16 cellular contexts compared by ENCODE assay signal in genomic region chr17:20191066-20191465, GRCh38.
DNase-seq lines count a peak whose midpoint lies in the region; ATAC-seq lines count a peak whose summit lies in the region.
"Had no signal": no experiment of that assay in that cellular context is flagged by ENCODE, and none has a peak within 500 bp of the region (broad histone marks: within the 10 kb centered on the region; RNA-seq: fewer than 3 reads in every experiment).

No MANE protein-coding gene starts in this region.

- no peaks in the 10 kb centered on the region for H3K36me3 Mint-ChIP-seq in T-helper 2 cell treated with Interferon-gamma antibody and Interleukin-4, amounts not matched to agents 5 μg/mL and 100 μg/mL, for 36 hours (ENCODE audit: low read depth)

- H3K4me1 Mint-ChIP-seq in T-helper 2 cell treated with Interferon-gamma antibody and Interleukin-4, amounts not matched to agents 5 μg/mL and 100 μg/mL, for 36 hours (ENCODE audit: low read depth), result no peaks in the 10 kb centered on the region
- H3K4me1 Mint-ChIP-seq: activated CD8-positive, alpha-beta memory T cell treated with anti-CD3 and anti-CD28 coated beads, Interleukin-2, amount 10 ng/mL, durations not matched to agents 7 days and 5 days had no signal

- H3K9me3 Mint-ChIP-seq in T-helper 2 cell treated with Interferon-gamma antibody and Interleukin-4, amounts not matched to agents 5 μg/mL and 100 μg/mL, for 36 hours, result peaks cover 4% of the 10 kb centered on the region

- ATAC-seq in HG03442 (IDR thresholded peaks at IDR 0.05; ENCODE audit: unreplicated experiment), result no peak
- ATAC-seq: activated CD8-positive, alpha-beta memory T cell treated with anti-CD3 and anti-CD28 coated beads, Interleukin-2, amount 10 ng/mL, durations not matched to agents 7 days and 5 days; gastroesophageal sphincter; pancreas; T-helper 17 cell had no signal

- DNase-seq in Daoy (ENCODE audit: low read depth) (peak; percentile 59), NCI-H446 treated with DMSO at 0.1 percent for 48 hours (lab: John Stamatoyannopoulos, UW) (peak; percentile 84), dedifferentiated amniotic fluid mesenchymal stem cell (ENCODE audit: extremely low spot score) (peak; percentile 61), myocyte (ENCODE audit: low read depth) (peak; percentile 15), NCI-H345 (lab: John Stamatoyannopoulos, UW) (no peak)
- DNase-seq in T-helper 2 cell treated with Interferon-gamma antibody and Interleukin-4, amounts not matched to agents 5 μg/mL and 100 μg/mL, for 36 hours (ENCODE audit: low spot score), result no peak
- DNase-seq in activated CD4-positive, CD25-positive, alpha-beta regulatory T cell treated with anti-CD3 and anti-CD28 coated beads, Interleukin-2, amount 50 U/mL, for 72 hours, result no peak
- DNase-seq: activated CD8-positive, alpha-beta memory T cell treated with anti-CD3 and anti-CD28 coated beads, Interleukin-2, amount 10 ng/mL, durations not matched to agents 7 days and 5 days; aorta; NCI-H1436 treated with DMSO at 0.1 percent for 48 hours; pancreas; stimulated activated CD4-positive, alpha-beta T cell treated with anti-CD3 and anti-CD28 coated beads, Interleukin-2, amount 100 ng/mL, for 24 hours; T-helper 17 cell had no signal

- no peak overlapping the region for H3K4me3 Mint-ChIP-seq in T-helper 2 cell treated with Interferon-gamma antibody and Interleukin-4, amounts not matched to agents 5 μg/mL and 100 μg/mL, for 36 hours
- H3K4me3 Mint-ChIP-seq: activated CD8-positive, alpha-beta memory T cell treated with anti-CD3 and anti-CD28 coated beads, Interleukin-2, amount 10 ng/mL, durations not matched to agents 7 days and 5 days; stimulated activated naive CD8-positive, alpha-beta T cell treated with anti-CD3 and anti-CD28 coated beads, Interleukin-15, Interleukin-2, amounts not matched to agents 100 ng/mL and 50 ng/mL, for 24 hours; T-helper 17 cell had no signal

- no peak overlapping the region for H3K27ac Mint-ChIP-seq in T-helper 2 cell treated with Interferon-gamma antibody and Interleukin-4, amounts not matched to agents 5 μg/mL and 100 μg/mL, for 36 hours
- H3K27ac Mint-ChIP-seq: activated CD8-positive, alpha-beta memory T cell treated with anti-CD3 and anti-CD28 coated beads, Interleukin-2, amount 10 ng/mL, durations not matched to agents 7 days and 5 days; stimulated activated naive CD8-positive, alpha-beta T cell treated with anti-CD3 and anti-CD28 coated beads, Interleukin-15, Interleukin-2, amounts not matched to agents 100 ng/mL and 50 ng/mL, for 24 hours; T-helper 17 cell had no signal

- no peaks in the 10 kb centered on the region for H3K27me3 Mint-ChIP-seq in T-helper 2 cell treated with Interferon-gamma antibody and Interleukin-4, amounts not matched to agents 5 μg/mL and 100 μg/mL, for 36 hours (ENCODE audit: low read depth)
- H3K27me3 Mint-ChIP-seq: activated CD8-positive, alpha-beta memory T cell treated with anti-CD3 and anti-CD28 coated beads, Interleukin-2, amount 10 ng/mL, durations not matched to agents 7 days and 5 days; stimulated activated naive CD8-positive, alpha-beta T cell treated with anti-CD3 and anti-CD28 coated beads, Interleukin-15, Interleukin-2, amounts not matched to agents 100 ng/mL and 50 ng/mL, for 24 hours; T-helper 17 cell had no signal

Comparison
In these comparisons a context has a peak if more than half of its experiments do, and no peak if none do; other contexts are left out.
1. DNase-seq: peak in Daoy (single experiment), NCI-H446 treated with DMSO at 0.1 percent for 48 hours (single experiment), dedifferentiated amniotic fluid mesenchymal stem cell (single experiment) and myocyte (single experiment); none in NCI-H345 (single experiment), T-helper 2 cell treated with Interferon-gamma antibody and Interleukin-4, amounts not matched to agents 5 μg/mL and 100 μg/mL, for 36 hours (single experiment) and activated CD4-positive, CD25-positive, alpha-beta regulatory T cell treated with anti-CD3 and anti-CD28 coated beads, Interleukin-2, amount 50 U/mL, for 72 hours (single experiment).